ENCODE assay signal across 34 cellular contexts in genomic region chr9:133805876-133806622, GRCh38.
"Had no signal": no experiment of that assay in that cellular context is flagged by ENCODE, and none has a peak within 500 bp of the region (broad histone marks: within the 10 kb centered on the region; RNA-seq: fewer than 3 reads in every experiment).

No MANE protein-coding gene starts in this region.

- H3K36me3 ChIP-seq: breast epithelium had no signal

- H3K4me3 Mint-ChIP-seq: activated B cell treated with CpG ODN at 0.5 μM for 24 hours; activated CD4-positive, alpha-beta memory T cell treated with anti-CD3 and anti-CD28 coated beads for 36 hours; activated CD4-positive, alpha-beta T cell treated with anti-CD3 and anti-CD28 coated beads, Interleukin-2, amount 10 ng/mL, durations not matched to agents 24 days and 14 days; activated CD8-positive, alpha-beta T cell treated with anti-CD3 and anti-CD28 coated beads for 36 hours; activated naive CD4-positive, alpha-beta T cell treated with anti-CD3 and anti-CD28 coated beads, Interleukin-2, amount 10 ng/mL, durations not matched to agents 7 days and 5 days; activated naive CD4-positive, alpha-beta T cell treated with anti-CD3 and anti-CD28 coated beads, Interleukin-2, amount 50 U/mL, for 24 hours; activated naive CD8-positive, alpha-beta T cell treated with anti-CD3 and anti-CD28 coated beads for 36 hours; activated T-cell treated with anti-CD3 and anti-CD28 coated beads, Interleukin-2, amount 50 U/mL, for 4 hours; activated T-cell treated with anti-CD3 and anti-CD28 coated beads, Interleukin-2, amount 50 U/mL, for 72 hours; activated T-helper 1 cell treated with anti-CD3 and anti-CD28 coated beads, Interleukin-12 subunit alpha, Interleukin-12 subunit beta, Interleukin-2, Interleukin-4 antibody, amounts not matched to agents 30 ng/mL and 10 ng/mL and 1 ng/mL, durations not matched to agents 14 hours and 24 hours and 36 hours; activated T-helper 17 cell treated with anti-CD3 and anti-CD28 coated beads, Interleukin-2, amount 50 U/mL, for 72 hours; T-helper 1 cell treated with Interleukin-12 subunit alpha and Interleukin-12 subunit beta and Interleukin-4 antibody, amounts not matched to agents 30 μg/mL and 1 μg/mL, for 36 hours; T-helper 2 cell treated with Interferon-gamma antibody and Interleukin-4, amounts not matched to agents 5 μg/mL and 100 μg/mL, for 36 hours had no signal

- H3K4me1 Mint-ChIP-seq: activated CD4-positive, alpha-beta T cell treated with anti-CD3 and anti-CD28 coated beads, Interleukin-2, amount 10 ng/mL, durations not matched to agents 24 days and 14 days; activated naive CD4-positive, alpha-beta T cell treated with anti-CD3 and anti-CD28 coated beads, Interleukin-2, amount 10 ng/mL, durations not matched to agents 7 days and 5 days; activated naive CD4-positive, alpha-beta T cell treated with anti-CD3 and anti-CD28 coated beads, Interleukin-2, amount 50 U/mL, for 24 hours; activated naive CD8-positive, alpha-beta T cell treated with anti-CD3 and anti-CD28 coated beads for 36 hours; activated T-helper 17 cell treated with anti-CD3 and anti-CD28 coated beads, Interleukin-2, amount 50 U/mL, for 72 hours had no signal

- H3K27me3 ChIP-seq: adrenal gland, body of pancreas, brain microvascular endothelial cell, breast epithelium had no signal

- H3K4me3 ChIP-seq: adrenal gland, body of pancreas, breast epithelium had no signal

- H3K4me1 ChIP-seq: body of pancreas, breast epithelium had no signal

- H3K9me3 ChIP-seq: adrenal gland, body of pancreas, breast epithelium had no signal

- ATAC-seq: activated CD8-positive, alpha-beta T cell treated with anti-CD3 and anti-CD28 coated beads for 36 hours; activated T-cell treated with anti-CD3 and anti-CD28 coated beads, Interleukin-2, amount 50 U/mL, for 4 hours; activated T-cell treated with anti-CD3 and anti-CD28 coated beads, Interleukin-2, amount 50 U/mL, for 72 hours; activated T-helper 17 cell treated with anti-CD3 and anti-CD28 coated beads, Interleukin-2, amount 50 U/mL, for 72 hours; body of pancreas had no signal

- DNase-seq: activated B cell treated with CpG ODN at 0.5 μM for 24 hours; activated CD4-positive, alpha-beta memory T cell treated with anti-CD3 and anti-CD28 coated beads for 36 hours; activated CD4-positive, alpha-beta T cell treated with anti-CD3 and anti-CD28 coated beads for 4 hours; activated CD4-positive, alpha-beta T cell treated with anti-CD3 and anti-CD28 coated beads, Interleukin-2, amount 10 ng/mL, durations not matched to agents 24 days and 14 days; activated CD4-positive, alpha-beta T cell treated with anti-CD3 and anti-CD28 coated beads, Interleukin-2, amount 50 U/mL, for 1 hour; activated CD4-positive, alpha-beta T cell treated with anti-CD3 and anti-CD28 coated beads, Interleukin-2, amount 50 U/mL, for 4 hours; activated CD4-positive, CD25-positive, alpha-beta regulatory T cell treated with anti-CD3 and anti-CD28 coated beads, Interleukin-2, amount 50 U/mL, for 72 hours; activated CD8-positive, alpha-beta memory T cell treated with anti-CD3 and anti-CD28 coated beads, Interleukin-2, amount 50 U/mL, for 4 hours; activated CD8-positive, alpha-beta T cell treated with anti-CD3 and anti-CD28 coated beads for 36 hours; activated effector memory CD4-positive, alpha-beta T cell treated with anti-CD3 and anti-CD28 coated beads, Interleukin-2, amount 50 U/mL, for 16 hours; activated gamma-delta T cell treated with Interleukin-2 at 50 U/mL for 16 hours; activated naive CD4-positive, alpha-beta T cell; activated naive CD4-positive, alpha-beta T cell treated with anti-CD3 and anti-CD28 coated beads, Interleukin-2, amount 10 ng/mL, durations not matched to agents 7 days and 5 days; activated naive CD8-positive, alpha-beta T cell treated with anti-CD3 and anti-CD28 coated beads for 36 hours; activated T-cell treated with anti-CD3 and anti-CD28 coated beads for 4 hours; activated T-cell treated with anti-CD3 and anti-CD28 coated beads, Interleukin-2, amount 50 U/mL, for 1 hour; activated T-cell treated with anti-CD3 and anti-CD28 coated beads, Interleukin-2, amount 50 U/mL, for 4 hours; activated T-cell treated with anti-CD3 and anti-CD28 coated beads, Interleukin-2, amount 50 U/mL, for 72 hours; adrenal gland; amniotic stem cell; aorta; body of pancreas; brain microvascular endothelial cell; central memory CD4-positive, alpha-beta T cell; T-helper 1 cell; T-helper 2 cell; T-helper 9 cell had no signal

- H3K27ac ChIP-seq: adrenal gland, body of pancreas, brain microvascular endothelial cell, breast epithelium, VCaP had no signal

- H3K27me3 Mint-ChIP-seq: activated B cell treated with CpG ODN at 0.5 μM for 24 hours; activated CD4-positive, alpha-beta memory T cell treated with anti-CD3 and anti-CD28 coated beads for 36 hours; activated CD4-positive, alpha-beta T cell treated with anti-CD3 and anti-CD28 coated beads, Interleukin-2, amount 10 ng/mL, durations not matched to agents 24 days and 14 days; activated CD8-positive, alpha-beta T cell treated with anti-CD3 and anti-CD28 coated beads for 36 hours; activated naive CD4-positive, alpha-beta T cell treated with anti-CD3 and anti-CD28 coated beads, Interleukin-2, amount 10 ng/mL, durations not matched to agents 7 days and 5 days; activated naive CD4-positive, alpha-beta T cell treated with anti-CD3 and anti-CD28 coated beads, Interleukin-2, amount 50 U/mL, for 24 hours; activated naive CD8-positive, alpha-beta T cell treated with anti-CD3 and anti-CD28 coated beads for 36 hours; activated T-helper 17 cell treated with anti-CD3 and anti-CD28 coated beads, Interleukin-2, amount 50 U/mL, for 72 hours had no signal

- H3K9me3 Mint-ChIP-seq: activated B cell treated with CpG ODN at 0.5 μM for 24 hours; activated CD4-positive, alpha-beta memory T cell treated with anti-CD3 and anti-CD28 coated beads for 36 hours; activated CD4-positive, alpha-beta T cell treated with anti-CD3 and anti-CD28 coated beads, Interleukin-2, amount 10 ng/mL, durations not matched to agents 24 days and 14 days; activated CD8-positive, alpha-beta T cell treated with anti-CD3 and anti-CD28 coated beads for 36 hours; activated naive CD4-positive, alpha-beta T cell treated with anti-CD3 and anti-CD28 coated beads, Interleukin-2, amount 10 ng/mL, durations not matched to agents 7 days and 5 days; activated naive CD4-positive, alpha-beta T cell treated with anti-CD3 and anti-CD28 coated beads, Interleukin-2, amount 50 U/mL, for 24 hours; activated naive CD8-positive, alpha-beta T cell treated with anti-CD3 and anti-CD28 coated beads for 36 hours; activated T-cell treated with anti-CD3 and anti-CD28 coated beads, Interleukin-2, amount 50 U/mL, for 4 hours; activated T-cell treated with anti-CD3 and anti-CD28 coated beads, Interleukin-2, amount 50 U/mL, for 72 hours; activated T-helper 1 cell treated with anti-CD3 and anti-CD28 coated beads, Interleukin-12 subunit alpha, Interleukin-12 subunit beta, Interleukin-2, Interleukin-4 antibody, amounts not matched to agents 30 ng/mL and 10 ng/mL and 1 ng/mL, durations not matched to agents 14 hours and 24 hours and 36 hours; activated T-helper 17 cell treated with anti-CD3 and anti-CD28 coated beads, Interleukin-2, amount 50 U/mL, for 72 hours; T-helper 1 cell treated with Interleukin-12 subunit alpha and Interleukin-12 subunit beta and Interleukin-4 antibody, amounts not matched to agents 30 μg/mL and 1 μg/mL, for 36 hours; T-helper 2 cell treated with Interferon-gamma antibody and Interleukin-4, amounts not matched to agents 5 μg/mL and 100 μg/mL, for 36 hours had no signal

- H3K27ac Mint-ChIP-seq: activated B cell treated with CpG ODN at 0.5 μM for 24 hours; activated CD4-positive, alpha-beta memory T cell treated with anti-CD3 and anti-CD28 coated beads for 36 hours; activated CD4-positive, alpha-beta T cell treated with anti-CD3 and anti-CD28 coated beads, Interleukin-2, amount 10 ng/mL, durations not matched to agents 24 days and 14 days; activated CD8-positive, alpha-beta T cell treated with anti-CD3 and anti-CD28 coated beads for 36 hours; activated naive CD4-positive, alpha-beta T cell treated with anti-CD3 and anti-CD28 coated beads, Interleukin-2, amount 10 ng/mL, durations not matched to agents 7 days and 5 days; activated naive CD4-positive, alpha-beta T cell treated with anti-CD3 and anti-CD28 coated beads, Interleukin-2, amount 50 U/mL, for 24 hours; activated naive CD8-positive, alpha-beta T cell treated with anti-CD3 and anti-CD28 coated beads for 36 hours; activated T-cell treated with anti-CD3 and anti-CD28 coated beads, Interleukin-2, amount 50 U/mL, for 72 hours; activated T-helper 1 cell treated with anti-CD3 and anti-CD28 coated beads, Interleukin-12 subunit alpha, Interleukin-12 subunit beta, Interleukin-2, Interleukin-4 antibody, amounts not matched to agents 30 ng/mL and 10 ng/mL and 1 ng/mL, durations not matched to agents 14 hours and 24 hours and 36 hours; activated T-helper 17 cell treated with anti-CD3 and anti-CD28 coated beads, Interleukin-2, amount 50 U/mL, for 72 hours; T-helper 1 cell treated with Interleukin-12 subunit alpha and Interleukin-12 subunit beta and Interleukin-4 antibody, amounts not matched to agents 30 μg/mL and 1 μg/mL, for 36 hours; T-helper 2 cell treated with Interferon-gamma antibody and Interleukin-4, amounts not matched to agents 5 μg/mL and 100 μg/mL, for 36 hours had no signal

- H3K36me3 Mint-ChIP-seq: activated CD4-positive, alpha-beta memory T cell treated with anti-CD3 and anti-CD28 coated beads for 36 hours; activated naive CD4-positive, alpha-beta T cell treated with anti-CD3 and anti-CD28 coated beads, Interleukin-2, amount 10 ng/mL, durations not matched to agents 7 days and 5 days; activated naive CD4-positive, alpha-beta T cell treated with anti-CD3 and anti-CD28 coated beads, Interleukin-2, amount 50 U/mL, for 24 hours; activated naive CD8-positive, alpha-beta T cell treated with anti-CD3 and anti-CD28 coated beads for 36 hours had no signal
